Comparison of ENCODE assay signal across 22 cellular contexts in genomic region chr1:220695426-220695825, GRCh38.
"Had no signal": no experiment of that assay in that cellular context is flagged by ENCODE, and none has a peak within 500 bp of the region (broad histone marks: within the 10 kb centered on the region; RNA-seq: fewer than 3 reads in every experiment).

No MANE protein-coding gene starts in this region.

- H3K27ac ChIP-seq: colonic mucosa, epithelial cell of prostate, esophagus squamous epithelium, gastrocnemius medialis, heart right ventricle, left lung, lower lobe of right lung had no signal

- DNase-seq: colonic mucosa; cortex of kidney; effector CD8-positive, alpha-beta T cell; effector memory CD8-positive, alpha-beta T cell; endodermal cell; erythroblast; esophagus squamous epithelium; foreskin fibroblast; foreskin melanocyte; gastrocnemius medialis; glutamatergic neuron; head of caudate nucleus; heart right ventricle; hippocampal formation; left cardiac atrium; left lung; left ventricle myocardium superior; lower lobe of right lung; mesenchymal stem cell; mucosa of descending colon had no signal

- H3K4me1 ChIP-seq: colonic mucosa, lower lobe of right lung had no signal

- H3K4me3 ChIP-seq: colonic mucosa, esophagus squamous epithelium, gastrocnemius medialis, heart right ventricle, left lung, lower lobe of right lung, mucosa of descending colon had no signal

- ATAC-seq: effector memory CD8-positive, alpha-beta T cell; esophagus mucosa; gastrocnemius medialis; heart right ventricle; left cardiac atrium; left lung; left ventricle myocardium superior; lower lobe of right lung; mucosa of descending colon had no signal

- H3K27me3 ChIP-seq: colonic mucosa, gastrocnemius medialis had no signal

- H3K9me3 ChIP-seq: colonic mucosa, esophagus squamous epithelium, gastrocnemius medialis, heart right ventricle, left lung, lower lobe of right lung, mucosa of descending colon had no signal

- H3K36me3 ChIP-seq: colonic mucosa, esophagus squamous epithelium, gastrocnemius medialis had no signal
